ENCODE assay signal across 9 cellular contexts in genomic region chr9:128081052-128081451, GRCh38. TPM values are rescaled to one million over a fixed set of nuclear protein-coding genes. Genes with fewer than 3 reads are reported as not detected.
DNase-seq lines count a peak whose midpoint lies in the region; ATAC-seq and TF ChIP-seq lines count a peak whose summit lies in the region.
"Had no signal": no experiment of that assay in that cellular context is flagged by ENCODE, and none has a peak within 500 bp of the region (broad histone marks: within the 10 kb centered on the region; RNA-seq: fewer than 3 reads in every experiment).

No MANE protein-coding gene starts in this region.

- H3K27ac ChIP-seq in SJCRH30 (peak overlapping the region; percentile 35), fibroblast of lung (ENCODE audit: insufficient read depth, low read length) (peak overlapping the region; percentile 90)

- H3K36me3 ChIP-seq in SJCRH30 (peaks cover 15% of the 10 kb centered on the region), fibroblast of lung (ENCODE audit: control insufficient read depth, insufficient read depth, low read length) (no peaks in the 10 kb centered on the region)

- no peak overlapping the region for H3K4me3 ChIP-seq in SJCRH30
- H3K4me3 ChIP-seq in fibroblast of lung (replicated peaks in 1 of 4; ENCODE audit: control extremely low read depth in 1 of 4, insufficient read depth in 1 of 4, low read depth in 3 of 4, low read length in 4 of 4) = no peak overlapping the region

- no peak for ATAC-seq in GM21723 (IDR thresholded peaks at IDR 0.05; ENCODE audit: unreplicated experiment)
- no peak for ATAC-seq in GM18907 (IDR thresholded peaks at IDR 0.05; ENCODE audit: unreplicated experiment)
- ATAC-seq in GM21423 (IDR thresholded peaks at IDR 0.05; ENCODE audit: unreplicated experiment) = no peak
- ATAC-seq in HG02852 (IDR thresholded peaks at IDR 0.05; ENCODE audit: unreplicated experiment) = no peak

- peak overlapping the region; percentile 72 for H3K4me2 ChIP-seq in fibroblast of lung (ENCODE audit: extremely low read depth, insufficient read depth, low read length)

- DNase-seq in ELR (ENCODE audit: low read depth) (peak; percentile 39), SJCRH30 (peak; percentile 90 to 92), fibroblast of lung (ENCODE audit: low read depth in 2 of 2) (peak; percentile 86 to 99), renal cortical epithelial cell (ENCODE audit: low read depth) (peak; percentile 61)
- DNase-seq: posterior cingulate gyrus had no signal

- peak overlapping the region; percentile 54 for H3K9ac ChIP-seq in fibroblast of lung (ENCODE audit: insufficient read depth, low read length)

- H3K4me1 ChIP-seq in SJCRH30 (peaks cover 24% of the 10 kb centered on the region), fibroblast of lung (ENCODE audit: control insufficient read depth, extremely low read depth, insufficient read depth, low read length) (peaks cover 31% of the 10 kb centered on the region)

- no peaks in the 10 kb centered on the region for H4K20me1 ChIP-seq in fibroblast of lung (ENCODE audit: control insufficient read depth, extremely low read depth, insufficient read depth, low read length)

- no peak for TF ChIP-seq CTCF in fibroblast of lung (conservative IDR thresholded peaks at IDR 0.05 in 1 of 2, IDR thresholded peaks at IDR 0.05 in 1 of 2; ENCODE audit: low read depth in 1 of 2, low read length in 2 of 2)

- H3K9me3 ChIP-seq in SJCRH30 (replicated peaks) = no peaks in the 10 kb centered on the region
- no peaks in the 10 kb centered on the region for H3K9me3 ChIP-seq in fibroblast of lung (ENCODE audit: control insufficient read depth, insufficient read depth, low read depth, low read length)

- no peak overlapping the region for H2AFZ ChIP-seq in fibroblast of lung (ENCODE audit: low read length)

- H3K79me2 ChIP-seq in fibroblast of lung (ENCODE audit: control insufficient read depth, insufficient read depth, low read length) = peaks cover 49% of the 10 kb centered on the region

- H3K27me3 ChIP-seq in SJCRH30 = no peaks in the 10 kb centered on the region
- no peaks in the 10 kb centered on the region for H3K27me3 ChIP-seq in fibroblast of lung (ENCODE audit: control insufficient read depth, insufficient read depth, low read length)

RNA-seq across cellular contexts. Expression of gene SLC25A25, which starts 13.0 kb away (rescaled TPM):
- 24.1 and 29.3 TPM in 2 replicates for total RNA-seq in SJCRH30 (2014; rRNA removed; shearing (Covaris generic))
- total RNA-seq in fibroblast of lung (24.1 and 30.7 TPM in 2 replicates), renal cortical epithelial cell (9.8 and 12.3 TPM in 2 replicates)
- 11.2 and 14.0 TPM in 2 replicates for polyA plus RNA-seq in fibroblast of lung
- 14.1 and 16.2 TPM in 2 replicates for polyA plus RNA-seq in fibroblast of lung (2012)
- 19.2 and 22.6 TPM in 2 replicates for polyA minus RNA-seq in fibroblast of lung (ENCODE audit: low replicate concordance)

RNA-seq across cellular contexts. Expression of gene NAIF1, which starts 13.9 kb away (rescaled TPM):
- total RNA-seq in SJCRH30 (2014; rRNA removed; shearing (Covaris generic)) = 8.5 and 9.0 TPM in 2 replicates
- 12.6 and 13.2 TPM in 2 replicates for total RNA-seq in fibroblast of lung
- 5.5 and 7.1 TPM in 2 replicates for polyA plus RNA-seq in fibroblast of lung
- polyA plus RNA-seq in fibroblast of lung (2012) = 6.4 and 8.0 TPM in 2 replicates
- 3.0 and 20.0 TPM in 2 replicates for polyA minus RNA-seq in fibroblast of lung (ENCODE audit: low replicate concordance)
- total RNA-seq in renal cortical epithelial cell = 7.6 and 13.5 TPM in 2 replicates

RNA-seq across cellular contexts. Expression of gene PTGES2, which starts 46.5 kb away (rescaled TPM):
- 53.8 and 56.7 TPM in 2 replicates for total RNA-seq in SJCRH30 (2014; rRNA removed; shearing (Covaris generic))
- total RNA-seq in fibroblast of lung (57.3 and 57.6 TPM in 2 replicates), renal cortical epithelial cell (80.0 and 96.9 TPM in 2 replicates)
- 44.8 and 60.7 TPM in 2 replicates for polyA plus RNA-seq in fibroblast of lung
- polyA plus RNA-seq in fibroblast of lung (2012) = 47.2 and 75.5 TPM in 2 replicates
- polyA minus RNA-seq in fibroblast of lung (ENCODE audit: low replicate concordance) = 38.8 and 98.7 TPM in 2 replicates

Comparison
In these comparisons a context has a peak if more than half of its experiments do, and no peak if none do; other contexts are left out.
1. DNase-seq: peak in every context shown above with its lines; median percentile 92 in fibroblast of lung; 91 in SJCRH30; 61 in renal cortical epithelial cell; 39 in ELR.